ENCODE assay signal across 8 cellular contexts in genomic region chr2:39119732-39120520, GRCh38.
DNase-seq lines count a peak whose midpoint lies in the region; ATAC-seq and TF ChIP-seq lines count a peak whose summit lies in the region.

No MANE protein-coding gene starts in this region.

- no peaks in the 10 kb centered on the region for H3K9me3 ChIP-seq in mucosa of stomach (ENCODE audit: control insufficient read depth, low read length)

- ATAC-seq in GM18858 (IDR thresholded peaks at IDR 0.05; ENCODE audit: unreplicated experiment) (peak; percentile 23), HG03066 (IDR thresholded peaks at IDR 0.05; ENCODE audit: low read depth, unreplicated experiment) (peak; percentile 33)
- ATAC-seq in stimulated activated naive CD8-positive, alpha-beta T cell treated with anti-CD3 and anti-CD28 coated beads, Interleukin-15, Interleukin-2, amounts not matched to agents 100 U/mL and 50 U/mL, for 24 hours, result peak; percentile 48

- peaks cover 26% of the 10 kb centered on the region for H3K4me1 ChIP-seq in mucosa of stomach (ENCODE audit: control insufficient read depth, insufficient read depth, low read length)

- peak; percentile 22 for TF ChIP-seq POLR2A in erythroblast (IDR thresholded peaks at IDR 0.05; ENCODE audit: low read length)

- no peaks in the 10 kb centered on the region for H3K36me3 ChIP-seq in mucosa of stomach (ENCODE audit: control insufficient read depth, insufficient read depth, low read length)

- DNase-seq in AG10803 (ENCODE audit: low read depth) (peak; percentile 50), NCI-H82 (lab: John Stamatoyannopoulos, UW) (peak; percentile 86), erythroblast (lab: John Stamatoyannopoulos, UW) (peak; percentile 76 to 85)
- peak; percentile 75 for DNase-seq in activated T-cell treated with anti-CD3 and anti-CD28 coated beads, Interleukin-2, amount 50 U/mL, for 1 hour
- DNase-seq in stimulated activated naive CD8-positive, alpha-beta T cell treated with anti-CD3 and anti-CD28 coated beads, Interleukin-15, Interleukin-2, amounts not matched to agents 100 U/mL and 50 U/mL, for 24 hours, result peak; percentile 72

- TF ChIP-seq CTCF in AG10803 (conservative IDR thresholded peaks at IDR 0.05; ENCODE audit: low read length), result no peak

- peak overlapping the region; percentile 72 for H3K9ac ChIP-seq in mucosa of stomach (ENCODE audit: low read length)

- no peaks in the 10 kb centered on the region for H3K27me3 ChIP-seq in mucosa of stomach (ENCODE audit: control insufficient read depth, insufficient read depth, low read length)

- H3K4me3 ChIP-seq in AG10803 (ENCODE audit: low read length) (peak overlapping the region; percentile 83), mucosa of stomach (ENCODE audit: low read length) (peak overlapping the region; percentile 75)

Comparison
In these comparisons a context has a peak if more than half of its experiments do, and no peak if none do; other contexts are left out.
1. Peak in every context shown above with its lines: DNase-seq, ATAC-seq and H3K4me3 ChIP-seq.